In the genomic region with DNA sequence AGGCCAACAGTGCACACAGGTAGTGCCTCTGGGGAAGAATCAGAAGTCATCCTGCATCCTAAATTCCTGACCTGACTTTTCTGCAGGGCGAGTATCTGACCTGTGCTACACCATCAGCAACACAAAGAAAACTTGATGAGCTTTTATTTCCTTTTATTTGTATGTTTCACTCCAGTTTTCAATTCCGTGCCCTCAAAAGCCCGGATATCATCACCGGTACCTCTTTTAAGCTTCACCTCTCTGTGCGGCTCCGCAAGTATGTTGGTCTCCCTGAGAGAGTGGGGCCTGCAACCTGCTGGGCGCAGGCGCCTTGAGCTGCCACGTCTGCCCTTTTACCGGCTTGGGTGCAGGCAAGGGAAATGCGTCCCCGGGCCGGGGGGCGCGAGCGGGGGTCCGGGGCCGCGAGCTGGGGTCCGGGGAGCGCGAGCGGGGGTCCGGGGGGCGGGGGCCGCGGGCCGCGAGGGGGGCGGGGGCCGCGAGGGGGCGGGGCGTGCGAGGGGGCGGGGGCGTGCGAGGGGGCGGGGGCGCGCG, we compare ENCODE assay signal across 8 cellular contexts. TPM values are rescaled to one million over a fixed set of nuclear protein-coding genes. Genes with fewer than 3 reads are reported as not detected.
DNase-seq lines count a peak whose midpoint lies in the region; ATAC-seq, FAIRE-seq and TF ChIP-seq lines count a peak whose summit lies in the region.

No MANE protein-coding gene starts in this region.

- no peak for FAIRE-seq in GM12891 (lab: Jason Lieb, UNC)

- peak; percentile 83 for ATAC-seq in SK-N-SH treated with all-trans-retinoic acid at 6 μM for 48 hours

- H3K4me3 ChIP-seq in cardiac fibroblast (replicated peaks in 1 of 2; ENCODE audit: low read depth in 2 of 2, low read length in 2 of 2), result peak overlapping the region; percentile 30 to 33

- TF ChIP-seq CTCF in cardiac fibroblast (IDR thresholded peaks at IDR 0.05; ENCODE audit: low read depth, low read length), result no peak

- DNase-seq in GM12891 (ENCODE audit: insufficient read length, low spot score) (peak; percentile 36), cardiac fibroblast (ENCODE audit: low read depth in 2 of 2) (peak; percentile 18 to 43), islet precursor cell (peak; percentile 58), NCI-H526 treated with DMSO at 0.1 percent for 48 hours (lab: John Stamatoyannopoulos, UW) (no peak), NCI-H524 treated with DMSO at 0.1 percent for 48 hours (lab: John Stamatoyannopoulos, UW) (no peak), NCI-H2107 treated with DMSO at 0.1 percent for 48 hours (lab: John Stamatoyannopoulos, UW; ENCODE audit: unreplicated experiment) (no peak)
- DNase-seq in stimulated activated CD4-positive, alpha-beta T cell treated with anti-CD3 and anti-CD28 coated beads, Interleukin-4, amount 100 ng/mL, for 24 hours, result peak; percentile 19

- no peak for TF ChIP-seq POLR2A in GM12891 (IDR thresholded peaks at IDR 0.05; ENCODE audit: low read depth, low read length)

TF ChIP-seq in GM12891, 5 proteins besides CTCF, POLR2A, EP300 and RAD21:
- no peak for TF ChIP-seq POU2F2 (IDR thresholded peaks at IDR 0.05; ENCODE audit: low read depth, low read length)
- TF ChIP-seq SPI1 (IDR thresholded peaks at IDR 0.05; ENCODE audit: low read depth, low read length), result no peak
- no peak for TF ChIP-seq PAX5 (IDR thresholded peaks at IDR 0.05; ENCODE audit: insufficient read depth, low read length, severe bottlenecking)
- TF ChIP-seq POLR2AphosphoS5 (IDR thresholded peaks at IDR 0.05; ENCODE audit: low read depth, low read length), result no peak
- TF ChIP-seq TAF1 (IDR thresholded peaks at IDR 0.05; ENCODE audit: low read depth, low read length), result no peak

TF ChIP-seq in SK-N-SH treated with all-trans-retinoic acid at 6 μM for 48 hours, 23 proteins besides CTCF, POLR2A, EP300 and RAD21:
- TF ChIP-seq POU6F1 (CRISPR knock-in tag; IDR thresholded peaks at IDR 0.05; ENCODE audit: borderline replicate concordance, low read depth), result no peak
- no peak for TF ChIP-seq ESRRG (CRISPR knock-in tag; IDR thresholded peaks at IDR 0.05)
- TF ChIP-seq BACH2 (CRISPR knock-in tag; IDR thresholded peaks at IDR 0.05; ENCODE audit: borderline replicate concordance), result no peak
- no peak for TF ChIP-seq SNAI2 (CRISPR knock-in tag; IDR thresholded peaks at IDR 0.05)
- no peak for TF ChIP-seq CSDC2 (CRISPR knock-in tag; IDR thresholded peaks at IDR 0.05)
- no peak for TF ChIP-seq CSRNP3 (CRISPR knock-in tag; IDR thresholded peaks at IDR 0.05)
- TF ChIP-seq RARB (CRISPR knock-in tag; IDR thresholded peaks at IDR 0.05), result no peak
- no peak for TF ChIP-seq ARNTL (CRISPR knock-in tag; IDR thresholded peaks at IDR 0.05; ENCODE audit: borderline replicate concordance, low read depth)
- TF ChIP-seq ZFP3 (CRISPR knock-in tag; IDR thresholded peaks at IDR 0.05), result no peak

RNA-seq across cellular contexts. Expression of gene DUXA, which starts 4.3 kb away (rescaled TPM):
- not detected for polyA plus RNA-seq in GM12891 (2012; ENCODE audit: low read depth, missing spikeins)

RNA-seq across cellular contexts. Expression of gene ZNF264, which starts 19.7 kb away (rescaled TPM):
- 6.1 TPM for polyA plus RNA-seq in GM12891 (2012; ENCODE audit: low read depth, missing spikeins)

RNA-seq across cellular contexts. Expression of gene ZIM3, which starts 26.6 kb away (rescaled TPM):
- not detected for polyA plus RNA-seq in GM12891 (2012; ENCODE audit: low read depth, missing spikeins)

RNA-seq across cellular contexts. Expression of gene USP29, which starts 51.8 kb away (rescaled TPM):
- not detected for polyA plus RNA-seq in GM12891 (2012; ENCODE audit: low read depth, missing spikeins)

RNA-seq across cellular contexts. Expression of gene AURKC, which starts 59.2 kb away (rescaled TPM):
- polyA plus RNA-seq in GM12891 (2012; ENCODE audit: low read depth, missing spikeins), result 1.2 TPM

Comparison
In these comparisons a context has a peak if more than half of its experiments do, and no peak if none do; other contexts are left out.
1. DNase-seq: peak in GM12891 (single experiment), cardiac fibroblast (2 of 2), islet precursor cell (single experiment) and stimulated activated CD4-positive, alpha-beta T cell treated with anti-CD3 and anti-CD28 coated beads, Interleukin-4, amount 100 ng/mL, for 24 hours (single experiment); none in NCI-H526 treated with DMSO at 0.1 percent for 48 hours (single experiment), NCI-H524 treated with DMSO at 0.1 percent for 48 hours (single experiment) and NCI-H2107 treated with DMSO at 0.1 percent for 48 hours (single experiment).